In genomic region chr11:58125469-58125868, GRCh38 we compare ENCODE assay signal across 25 cellular contexts. TPM values are rescaled to one million over a fixed set of nuclear protein-coding genes. Genes with fewer than 3 reads are reported as not detected.
A peak's percentile ranks its signal among the peaks of the same experiment; 100 is the strongest.
DNase-seq lines count a peak whose midpoint lies in the region; ATAC-seq and TF ChIP-seq lines count a peak whose summit lies in the region.
"Had no signal": no experiment of that assay in that cellular context is flagged by ENCODE, and none has a peak within 500 bp of the region (broad histone marks: within the 10 kb centered on the region; RNA-seq: fewer than 3 reads in every experiment).

A gene with protein sequence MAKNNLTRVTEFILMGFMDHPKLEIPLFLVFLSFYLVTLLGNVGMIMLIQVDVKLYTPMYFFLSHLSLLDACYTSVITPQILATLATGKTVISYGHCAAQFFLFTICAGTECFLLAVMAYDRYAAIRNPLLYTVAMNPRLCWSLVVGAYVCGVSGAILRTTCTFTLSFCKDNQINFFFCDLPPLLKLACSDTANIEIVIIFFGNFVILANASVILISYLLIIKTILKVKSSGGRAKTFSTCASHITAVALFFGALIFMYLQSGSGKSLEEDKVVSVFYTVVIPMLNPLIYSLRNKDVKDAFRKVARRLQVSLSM (minus strand): TSS chr11:58125530. CDS start chr11:58119444, 6,086 bp downstream.

- H3K27ac Mint-ChIP-seq in GM23338: no peak within 1 kb of the TSS
- no peak within 1 kb of the TSS for H3K27ac Mint-ChIP-seq in endodermal cell
- H3K27ac Mint-ChIP-seq: CD4-positive, alpha-beta T cell had no signal

- ATAC-seq in GM23338: no peak
- ATAC-seq in HG03025 (IDR thresholded peaks at IDR 0.05; ENCODE audit: low FRiP score, unreplicated experiment): no peak
- ATAC-seq: Right ventricle myocardium inferior had no signal

- H3K9ac ChIP-seq in endodermal cell (ENCODE audit: extremely low read depth, low read length, poor library complexity, severe bottlenecking): no peak within 1 kb of the TSS
- H3K9ac ChIP-seq: BLaER1 treated with 17β-estradiol and CSF1 and Interleukin-3, amounts not matched to agents 10 nM and 100 nM had no signal

- H3K79me2 ChIP-seq in GM23338 (replicated peaks; ENCODE audit: insufficient read depth): no peaks in the 10 kb centered on the region

- H3K27me3 ChIP-seq in GM23338 (ENCODE audit: insufficient read depth): no peaks in the 10 kb centered on the region
- H3K27me3 ChIP-seq in endodermal cell (ENCODE audit: control insufficient read depth, insufficient read depth, low read length, poor library complexity, severe bottlenecking): no peaks in the 10 kb centered on the region
- H3K27me3 ChIP-seq: BLaER1 treated with 17β-estradiol and CSF1 and Interleukin-3, amounts not matched to agents 10 nM and 100 nM; MG63; SJCRH30 had no signal

- no peaks in the 10 kb centered on the region for H3K36me3 Mint-ChIP-seq in GM23338 (ENCODE audit: low read depth)
- H3K36me3 Mint-ChIP-seq in endodermal cell (ENCODE audit: low read depth): no peaks in the 10 kb centered on the region

- H3K9me3 ChIP-seq in endodermal cell (ENCODE audit: control insufficient read depth, low read length): no peaks in the 10 kb centered on the region
- H3K9me3 ChIP-seq: BLaER1 treated with 17β-estradiol and CSF1 and Interleukin-3, amounts not matched to agents 10 nM and 100 nM; MG63; SJCRH30 had no signal

- no peaks in the 10 kb centered on the region for H3K9me3 Mint-ChIP-seq in GM23338
- H3K9me3 Mint-ChIP-seq in endodermal cell: no peaks in the 10 kb centered on the region
- H3K9me3 Mint-ChIP-seq: CD4-positive, alpha-beta T cell had no signal

- H3K9me2 ChIP-seq in GM23338 (ENCODE audit: insufficient read depth): no peaks in the 10 kb centered on the region

- no peaks in the 10 kb centered on the region for H3F3A ChIP-seq in GM23338 (replicated peaks; ENCODE audit: low read depth)

- DNase-seq in EH (ENCODE audit: low read depth) (peak; percentile 3), GM23338 (ENCODE audit: low spot score) (peak; percentile 17), endodermal cell (peak; percentile 53), myocyte (ENCODE audit: low read depth) (peak; percentile 3), mucosa of gallbladder (ENCODE audit: low spot score) (no peak), cortex of kidney (lab: John Stamatoyannopoulos, UW) (no peak)
- DNase-seq: AML-193; CD4-positive, alpha-beta T cell; GDM1; KG1; MG63; NCI-H1105 treated with DMSO at 0.1 percent for 48 hours; NCI-H2029 treated with DMSO at 0.1 percent for 48 hours; NCI-H446 treated with DMSO at 0.1 percent for 48 hours; NCI-H526; NCI-H82; PC-9 had no signal

- H3K27me3 Mint-ChIP-seq in GM23338 (ENCODE audit: insufficient read depth, low read depth, poor library complexity) (no peaks in the 10 kb centered on the region), endodermal cell (ENCODE audit: insufficient read depth) (no peaks in the 10 kb centered on the region)

- no peak within 1 kb of the TSS for H3K4me2 ChIP-seq in GM23338
- H3K4me2 ChIP-seq: BLaER1 treated with 17β-estradiol and CSF1 and Interleukin-3, amounts not matched to agents 10 nM and 100 nM; PC-9 had no signal

- H3K4me1 Mint-ChIP-seq in GM23338 (no peaks in the 10 kb centered on the region), endodermal cell (no peaks in the 10 kb centered on the region)

- H3K4me1 ChIP-seq in GM23338 (ENCODE audit: insufficient read depth) (no peaks in the 10 kb centered on the region), endodermal cell (ENCODE audit: control insufficient read depth, insufficient read depth, low read length) (peaks cover 5% of the 10 kb centered on the region)
- H3K4me1 ChIP-seq: BLaER1 treated with 17β-estradiol and CSF1 and Interleukin-3, amounts not matched to agents 10 nM and 100 nM; SJCRH30 had no signal

- H3K4me3 Mint-ChIP-seq in GM23338 (no peak within 1 kb of the TSS), endodermal cell (no peak within 1 kb of the TSS)
- H3K4me3 Mint-ChIP-seq: CD4-positive, alpha-beta T cell had no signal

- H2AFZ ChIP-seq in GM23338: no peak within 1 kb of the TSS
- H2AFZ ChIP-seq: PC-9 had no signal

- H3K36me3 ChIP-seq in GM23338 (ENCODE audit: insufficient read depth) (no peaks in the 10 kb centered on the region), endodermal cell (ENCODE audit: control insufficient read depth, insufficient read depth, low read length) (no peaks in the 10 kb centered on the region)
- H3K36me3 ChIP-seq: BLaER1 treated with 17β-estradiol and CSF1 and Interleukin-3, amounts not matched to agents 10 nM and 100 nM; MG63; SJCRH30 had no signal

- no peaks in the 10 kb centered on the region for H4K20me1 ChIP-seq in GM23338 (replicated peaks; ENCODE audit: insufficient read depth)
- H4K20me1 ChIP-seq: BLaER1 treated with 17β-estradiol and CSF1 and Interleukin-3, amounts not matched to agents 10 nM and 100 nM had no signal

- H3K27ac ChIP-seq in GM23338 (ENCODE audit: low read depth) (no peak within 1 kb of the TSS), endodermal cell (ENCODE audit: low read depth, low read length) (no peak within 1 kb of the TSS)
- H3K27ac ChIP-seq: BLaER1 treated with 17β-estradiol and CSF1 and Interleukin-3, amounts not matched to agents 10 nM and 100 nM; PC-9; SJCRH30 had no signal

- no peak for TF ChIP-seq CTCF in GM23338 (conservative IDR thresholded peaks at IDR 0.05; ENCODE audit: low read depth in 2 of 2)
- TF ChIP-seq CTCF in endodermal cell (conservative IDR thresholded peaks at IDR 0.05): no peak

- 60 to 67% methylated on average over 3 to 4 of the region's 4 CpGs for WGBS in endodermal cell (ENCODE audit: insufficient coverage in 1 of 2, insufficient read length in 1 of 2), 2 experiments

- no peak within 1 kb of the TSS for H3K4me3 ChIP-seq in GM23338
- H3K4me3 ChIP-seq in endodermal cell (ENCODE audit: low read length): no peak within 1 kb of the TSS
- H3K4me3 ChIP-seq: BLaER1 treated with 17β-estradiol and CSF1 and Interleukin-3, amounts not matched to agents 10 nM and 100 nM; MG63; PC-9; SJCRH30 had no signal

TF ChIP-seq in GM23338, 12 proteins besides CTCF, POLR2A, EP300 and RAD21:
- TF ChIP-seq, protein P1, sequence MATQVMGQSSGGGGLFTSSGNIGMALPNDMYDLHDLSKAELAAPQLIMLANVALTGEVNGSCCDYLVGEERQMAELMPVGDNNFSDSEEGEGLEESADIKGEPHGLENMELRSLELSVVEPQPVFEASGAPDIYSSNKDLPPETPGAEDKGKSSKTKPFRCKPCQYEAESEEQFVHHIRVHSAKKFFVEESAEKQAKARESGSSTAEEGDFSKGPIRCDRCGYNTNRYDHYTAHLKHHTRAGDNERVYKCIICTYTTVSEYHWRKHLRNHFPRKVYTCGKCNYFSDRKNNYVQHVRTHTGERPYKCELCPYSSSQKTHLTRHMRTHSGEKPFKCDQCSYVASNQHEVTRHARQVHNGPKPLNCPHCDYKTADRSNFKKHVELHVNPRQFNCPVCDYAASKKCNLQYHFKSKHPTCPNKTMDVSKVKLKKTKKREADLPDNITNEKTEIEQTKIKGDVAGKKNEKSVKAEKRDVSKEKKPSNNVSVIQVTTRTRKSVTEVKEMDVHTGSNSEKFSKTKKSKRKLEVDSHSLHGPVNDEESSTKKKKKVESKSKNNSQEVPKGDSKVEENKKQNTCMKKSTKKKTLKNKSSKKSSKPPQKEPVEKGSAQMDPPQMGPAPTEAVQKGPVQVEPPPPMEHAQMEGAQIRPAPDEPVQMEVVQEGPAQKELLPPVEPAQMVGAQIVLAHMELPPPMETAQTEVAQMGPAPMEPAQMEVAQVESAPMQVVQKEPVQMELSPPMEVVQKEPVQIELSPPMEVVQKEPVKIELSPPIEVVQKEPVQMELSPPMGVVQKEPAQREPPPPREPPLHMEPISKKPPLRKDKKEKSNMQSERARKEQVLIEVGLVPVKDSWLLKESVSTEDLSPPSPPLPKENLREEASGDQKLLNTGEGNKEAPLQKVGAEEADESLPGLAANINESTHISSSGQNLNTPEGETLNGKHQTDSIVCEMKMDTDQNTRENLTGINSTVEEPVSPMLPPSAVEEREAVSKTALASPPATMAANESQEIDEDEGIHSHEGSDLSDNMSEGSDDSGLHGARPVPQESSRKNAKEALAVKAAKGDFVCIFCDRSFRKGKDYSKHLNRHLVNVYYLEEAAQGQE (IDR thresholded peaks at IDR 0.05; ENCODE audit: unreplicated experiment): peak; percentile 52
- TF ChIP-seq, protein P2, sequence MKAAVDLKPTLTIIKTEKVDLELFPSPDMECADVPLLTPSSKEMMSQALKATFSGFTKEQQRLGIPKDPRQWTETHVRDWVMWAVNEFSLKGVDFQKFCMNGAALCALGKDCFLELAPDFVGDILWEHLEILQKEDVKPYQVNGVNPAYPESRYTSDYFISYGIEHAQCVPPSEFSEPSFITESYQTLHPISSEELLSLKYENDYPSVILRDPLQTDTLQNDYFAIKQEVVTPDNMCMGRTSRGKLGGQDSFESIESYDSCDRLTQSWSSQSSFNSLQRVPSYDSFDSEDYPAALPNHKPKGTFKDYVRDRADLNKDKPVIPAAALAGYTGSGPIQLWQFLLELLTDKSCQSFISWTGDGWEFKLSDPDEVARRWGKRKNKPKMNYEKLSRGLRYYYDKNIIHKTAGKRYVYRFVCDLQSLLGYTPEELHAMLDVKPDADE (IDR thresholded peaks at IDR 0.05): no peak

RNA-seq across cellular contexts. Expression of the gene that starts here (rescaled TPM):
- total RNA-seq in GM23338 (2014; rRNA removed; shearing (Covaris generic)): not detected in 2 replicates
- polyA plus RNA-seq in GM23338 (2016; fragmentation: Nextera tagmentation; extraction: Ambion mirVana): not detected in 2 replicates
- total RNA-seq in endodermal cell: not detected
- not detected for polyA plus RNA-seq in endodermal cell (2013, experiment 1 of 2)
- polyA plus RNA-seq in endodermal cell (2013, experiment 2 of 2): not detected
- not detected in 2 replicates for total RNA-seq in myocyte
- polyA plus RNA-seq in myocyte (2012): not detected
- not detected for total RNA-seq in mucosa of gallbladder
- total RNA-seq: CD4-positive, alpha-beta T cell; H1; HT1080; PC-9; Right ventricle myocardium inferior; RPMI7951; SJCRH30 had no signal
- polyA plus RNA-seq: AG04450, H1 had no signal

Comparison
In these comparisons a context has a peak if more than half of its experiments do, and no peak if none do; other contexts are left out.
1. Peak in DNase-seq in GM23338; RNA of the gene not detected or under 1 TPM.
2. Peak in DNase-seq in endodermal cell; RNA of the gene not detected or under 1 TPM.
3. Peak in DNase-seq in myocyte; RNA of the gene not detected or under 1 TPM.